9 cellular contexts compared by ENCODE assay signal in the genomic region with DNA sequence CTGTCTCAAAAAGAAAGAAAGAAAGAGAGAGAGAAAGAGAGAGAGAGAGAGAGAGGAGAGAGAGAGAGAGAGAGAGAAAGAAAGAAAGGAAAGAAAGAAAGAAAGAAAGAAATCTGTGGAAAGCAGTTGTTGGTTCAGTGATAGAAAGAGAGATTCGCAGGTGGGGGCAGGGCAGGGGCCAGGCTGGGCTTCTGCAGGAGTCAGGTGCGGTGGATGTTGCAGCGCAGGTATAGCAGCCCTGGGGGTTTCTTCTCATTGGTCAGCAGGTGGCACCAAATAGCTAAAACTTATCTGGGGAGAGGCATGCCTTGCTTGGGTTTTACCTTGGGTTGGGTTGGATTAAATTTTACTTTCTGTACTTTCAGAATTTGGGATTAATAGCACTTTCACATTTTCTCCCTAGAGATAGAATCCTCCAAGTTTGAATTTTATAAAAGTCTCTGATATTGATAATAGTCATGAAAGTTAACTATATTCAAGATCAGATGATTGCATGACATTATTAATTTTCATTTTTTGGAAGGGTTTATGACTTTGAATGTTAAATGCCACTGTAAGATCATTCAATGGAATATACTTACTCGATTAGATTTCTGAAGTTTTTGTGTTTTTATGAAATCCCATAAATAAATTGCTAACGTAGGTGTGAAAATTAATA.
DNase-seq lines count a peak whose midpoint lies in the region; ATAC-seq and TF ChIP-seq lines count a peak whose summit lies in the region.
"Had no signal": no experiment of that assay in that cellular context is flagged by ENCODE, and none has a peak within 500 bp of the region (broad histone marks: within the 10 kb centered on the region; RNA-seq: fewer than 3 reads in every experiment).

No MANE protein-coding gene starts in this region.

- CTCF ChIA-PET in activated naive CD4-positive, alpha-beta T cell treated with anti-CD3 and anti-CD28 coated beads for 36 hours (lab: Charles Lee), result interaction anchor here (0.6 to 7.5 kb wide), 23 partner anchors 15 to 652 kb away, joined by 3 to 131 read pairs (median 4); no protein-coding TSS in a partner anchor

- no peak overlapping the region for H2BK5ac ChIP-seq in H9 (ENCODE audit: insufficient read length, low read length)

- H3K14ac ChIP-seq in H9 (ENCODE audit: insufficient read depth, low read length), result no peak overlapping the region

- no peaks in the 10 kb centered on the region for H3K36me3 ChIP-seq in GM06990 (ENCODE audit: control insufficient read depth, insufficient read depth, low read length)
- H3K36me3 ChIP-seq in MG63, result peaks cover 24% of the 10 kb centered on the region
- no peaks in the 10 kb centered on the region for H3K36me3 ChIP-seq in hepatocyte (replicated peaks; ENCODE audit: insufficient read depth, low read depth)

- no peak overlapping the region for H2BK20ac ChIP-seq in H9 (ENCODE audit: low read depth, low read length, poor library complexity, severe bottlenecking)

- no peaks in the 10 kb centered on the region for H3K9me3 ChIP-seq in H9 (ENCODE audit: control insufficient read depth, low read depth, low read length)
- H3K9me3 ChIP-seq in MG63, result no peaks in the 10 kb centered on the region
- H3K9me3 ChIP-seq in hepatocyte (ENCODE audit: low read depth), result no peaks in the 10 kb centered on the region

- no peak overlapping the region for H2BK15ac ChIP-seq in H9 (ENCODE audit: low read depth, low read length)

- no peak overlapping the region for H4K91ac ChIP-seq in H9 (ENCODE audit: insufficient read length, low read depth, low read length)

- TF ChIP-seq CTCF in GM06990 (IDR thresholded peaks at IDR 0.05; ENCODE audit: insufficient read depth, low read length, poor library complexity, severe bottlenecking) (peak; percentile 68), H9 (conservative IDR thresholded peaks at IDR 0.05) (peak; percentile 87), hepatocyte (IDR thresholded peaks at IDR 0.05; ENCODE audit: poor library complexity) (peak; percentile 78)

- H3K79me1 ChIP-seq in H9 (ENCODE audit: insufficient read depth, low read depth, low read length, poor library complexity, severe bottlenecking), result no peaks in the 10 kb centered on the region

- H4K20me1 ChIP-seq in H9 (ENCODE audit: control insufficient read depth, insufficient read depth, insufficient read length) (no peaks in the 10 kb centered on the region), hepatocyte (ENCODE audit: insufficient read depth, poor library complexity, severe bottlenecking) (peaks cover 6% of the 10 kb centered on the region)

- H3K4me1 ChIP-seq in H9 (ENCODE audit: insufficient read depth, low read length), result peaks cover 7% of the 10 kb centered on the region; the same call in 1 of the 2 replicates
- H3K4me1 ChIP-seq in hepatocyte (ENCODE audit: insufficient read depth), result peaks cover 14% of the 10 kb centered on the region

- H2AK5ac ChIP-seq in H9 (ENCODE audit: insufficient read length, low read length), result no peak overlapping the region

- H2BK120ac ChIP-seq in H9 (ENCODE audit: low read depth, low read length, poor library complexity, severe bottlenecking), result no peak overlapping the region

- H2BK12ac ChIP-seq in H9 (ENCODE audit: insufficient read length, low read depth, low read length), result no peak overlapping the region

- H3K27ac Mint-ChIP-seq in H9, result peak overlapping the region in 1 of 3 experiments; percentile 74; a peak in 2 of 7 replicates
- H3K27ac Mint-ChIP-seq in activated naive CD4-positive, alpha-beta T cell treated with anti-CD3 and anti-CD28 coated beads for 36 hours, result no peak overlapping the region

- H3K36me3 Mint-ChIP-seq in H9 (ENCODE audit: insufficient read depth in 1 of 3, low read depth in 3 of 3), result peaks cover 4 to 8% (median 7%) of the 10 kb centered on the region in 3 experiments; a peak in 4 of 7 replicates
- H3K36me3 Mint-ChIP-seq in activated naive CD4-positive, alpha-beta T cell treated with anti-CD3 and anti-CD28 coated beads for 36 hours (ENCODE audit: low read depth), result no peaks in the 10 kb centered on the region

- no peaks in the 10 kb centered on the region for H3K9me2 ChIP-seq in hepatocyte (replicated peaks; ENCODE audit: insufficient read depth)

- H3K27me3 Mint-ChIP-seq in H9 (ENCODE audit: low read depth), result no peaks in the 10 kb centered on the region
- H3K27me3 Mint-ChIP-seq in activated naive CD4-positive, alpha-beta T cell treated with anti-CD3 and anti-CD28 coated beads for 36 hours (ENCODE audit: low read depth), result no peaks in the 10 kb centered on the region

- H2AFZ ChIP-seq in H9 (ENCODE audit: low read length) (no peak overlapping the region), hepatocyte (no peak overlapping the region)

- no peak overlapping the region for H4K5ac ChIP-seq in H9 (ENCODE audit: insufficient read length, low read depth, low read length)

- peak overlapping the region in 1 of 2 experiments; percentile 41; a peak in 1 of 5 replicates for H3K4me3 Mint-ChIP-seq in H9
- no peak overlapping the region for H3K4me3 Mint-ChIP-seq in activated naive CD4-positive, alpha-beta T cell treated with anti-CD3 and anti-CD28 coated beads for 36 hours

- H3K9me3 Mint-ChIP-seq in H9, result no peaks in the 10 kb centered on the region; a peak in 1 of 5 replicates
- H3K9me3 Mint-ChIP-seq in activated naive CD4-positive, alpha-beta T cell treated with anti-CD3 and anti-CD28 coated beads for 36 hours, result no peaks in the 10 kb centered on the region

- no peaks in the 10 kb centered on the region for H3K23me2 ChIP-seq in H9 (ENCODE audit: insufficient read length, low read depth, low read length, poor library complexity, severe bottlenecking)

- no peak overlapping the region for H3K27ac ChIP-seq in H9 (ENCODE audit: insufficient read length, low read depth, low read length)
- peak overlapping the region; percentile 6 for H3K27ac ChIP-seq in hepatocyte
- H3K27ac ChIP-seq: epithelial cell of prostate had no signal

- H4K8ac ChIP-seq in H9 (replicated peaks; ENCODE audit: insufficient read length, low read depth, low read length), result no peak overlapping the region

- no peak overlapping the region for H3K18ac ChIP-seq in H9 (ENCODE audit: insufficient read length, low read depth, low read length)

- ATAC-seq in HG03280 (IDR thresholded peaks at IDR 0.05; ENCODE audit: unreplicated experiment), result no peak

- H3K9ac ChIP-seq in H9 (ENCODE audit: extremely low read depth, insufficient read length, low read length), result no peak overlapping the region

- H3K4me3 ChIP-seq in GM06990 (replicated peaks; ENCODE audit: low read depth, low read length) (no peak overlapping the region), MG63 (no peak overlapping the region), hepatocyte (no peak overlapping the region)

- H3K4me2 ChIP-seq in H9 (ENCODE audit: insufficient read depth, insufficient read length, low read length), result no peak overlapping the region
- H3K4me2 ChIP-seq in hepatocyte, result no peak overlapping the region

- no peak overlapping the region for H3K23ac ChIP-seq in H9 (ENCODE audit: insufficient read length, low read depth, low read length)

- no peak overlapping the region for H3T11ph ChIP-seq in H9 (ENCODE audit: low read length)

- no peaks in the 10 kb centered on the region; the same call in 1 of the 2 replicates for H3K27me3 ChIP-seq in GM06990 (replicated peaks; ENCODE audit: control insufficient read depth, insufficient read depth, low read length)
- no peaks in the 10 kb centered on the region for H3K27me3 ChIP-seq in H9 (ENCODE audit: insufficient read depth, low read length)
- H3K27me3 ChIP-seq in MG63, result no peaks in the 10 kb centered on the region
- H3K27me3 ChIP-seq in hepatocyte, result no peaks in the 10 kb centered on the region

- DNase-seq in GM06990 (ENCODE audit: extremely low read depth, insufficient read length) (peak; percentile 42), H9 (peak; percentile 80), MG63 (peak; percentile 16), SHP77 treated with DMSO at 0.1 percent for 48 hours (lab: John Stamatoyannopoulos, UW) (peak; percentile 55), hepatocyte (ENCODE audit: low spot score) (peak; percentile 88)
- peak; percentile 73 for DNase-seq in activated naive CD4-positive, alpha-beta T cell treated with anti-CD3 and anti-CD28 coated beads for 36 hours
- peak; percentile 27 to 48 for DNase-seq in stimulated activated CD4-positive, alpha-beta T cell treated with anti-CD3 and anti-CD28 coated beads, Interleukin-15, amount 100 ng/mL, for 48 hours (ENCODE audit: low read depth in 2 of 2)

- no peak overlapping the region for H3K4ac ChIP-seq in H9 (ENCODE audit: low read depth, low read length)

- no peak overlapping the region for H3K56ac ChIP-seq in H9 (ENCODE audit: insufficient read length, low read depth, low read length)

- intact Hi-C loops in activated naive CD4-positive, alpha-beta T cell treated with anti-CD3 and anti-CD28 coated beads for 36 hours (cut with micrococcal nuclease), result loop anchor here (1.0 to 5.0 kb wide), 10 partner anchors 80 to 530 kb away; partner anchors contain the start of genes EML6 and RTN4

- H3K79me2 ChIP-seq in H9 (ENCODE audit: insufficient read depth, low read length) (no peaks in the 10 kb centered on the region; the same call in 1 of the 2 replicates), hepatocyte (peaks cover 94% of the 10 kb centered on the region)

- no CpG with 5 or more reads among the region's 5 CpGs for WGBS in H9 (ENCODE audit: extremely low coverage, insufficient read length, low lambda C conversion rate)
- 33% methylated on average over 5 of the region's 5 CpGs for WGBS in hepatocyte (ENCODE audit: low lambda C conversion rate, missing lambda C conversion rate)

- peaks cover 28 to 42% of the 10 kb centered on the region in 2 experiments for H3K4me1 Mint-ChIP-seq in H9
- peaks cover 15% of the 10 kb centered on the region for H3K4me1 Mint-ChIP-seq in activated naive CD4-positive, alpha-beta T cell treated with anti-CD3 and anti-CD28 coated beads for 36 hours (ENCODE audit: low read depth)

Comparison
In these comparisons a context has a peak if more than half of its experiments do, and no peak if none do; other contexts are left out.
1. DNase-seq: peak in every context shown above with its lines; median percentile 88 in hepatocyte; 80 in H9; 73 in activated naive CD4-positive, alpha-beta T cell treated with anti-CD3 and anti-CD28 coated beads for 36 hours; 55 in SHP77 treated with DMSO at 0.1 percent for 48 hours; 42 in GM06990; 38 in stimulated activated CD4-positive, alpha-beta T cell treated with anti-CD3 and anti-CD28 coated beads, Interleukin-15, amount 100 ng/mL, for 48 hours; 16 in MG63.